9 cellular contexts compared by ENCODE assay signal in the genomic region with DNA sequence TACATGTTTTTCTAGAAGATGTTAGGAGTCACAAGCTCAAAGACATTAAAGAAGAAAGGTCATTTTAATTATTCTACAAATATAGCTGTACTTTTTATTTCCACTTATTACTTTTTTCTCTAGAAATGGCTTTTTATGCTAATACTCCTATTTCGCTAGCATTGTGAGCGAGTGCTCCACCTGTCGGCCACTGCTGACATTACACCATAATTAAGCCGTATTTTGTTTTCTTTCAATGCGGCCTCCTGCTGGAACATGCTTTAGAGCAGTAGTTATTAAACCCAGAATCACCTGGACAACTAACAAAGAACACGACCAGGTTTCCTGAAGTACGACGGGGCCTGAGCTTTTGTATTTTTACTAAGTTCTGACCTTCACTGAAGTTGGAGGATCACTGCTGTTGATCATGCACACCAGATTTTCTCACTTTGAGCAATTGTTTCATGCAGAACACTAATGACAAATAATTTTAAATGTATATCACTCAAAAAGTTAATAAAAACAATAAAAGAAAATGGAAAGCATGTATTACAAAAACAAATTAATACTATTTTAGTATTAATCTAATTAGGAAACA.
DNase-seq lines count a peak whose midpoint lies in the region; ATAC-seq, FAIRE-seq and TF ChIP-seq lines count a peak whose summit lies in the region.
"Had no signal": no experiment of that assay in that cellular context is flagged by ENCODE, and none has a peak within 500 bp of the region (broad histone marks: within the 10 kb centered on the region; RNA-seq: fewer than 3 reads in every experiment).

No MANE protein-coding gene starts in this region.

- peak; percentile 74 to 83 for TF ChIP-seq CTCF in Caco-2 (IDR thresholded peaks at IDR 0.05; ENCODE audit: insufficient read depth in 1 of 2, low read depth in 1 of 2, low read length in 1 of 2, severe bottlenecking in 1 of 2, unreplicated experiment in 1 of 2)
- TF ChIP-seq CTCF in nephron progenitor cell (IDR thresholded peaks at IDR 0.05), result peak; percentile 82

- no peaks in the 10 kb centered on the region for H3K4me1 ChIP-seq in Caco-2

- H3K27ac Mint-ChIP-seq in Caco-2 (ENCODE audit: unreplicated experiment) (no peak overlapping the region), nephron progenitor cell (no peak overlapping the region)
- H3K27ac Mint-ChIP-seq: activated B cell treated with CpG ODN at 0.5 μM for 24 hours had no signal

- intact Hi-C loops in Caco-2 (cut with micrococcal nuclease; ENCODE audit: unreplicated experiment), result loop anchor here (1.0 to 10.0 kb wide), 2 partner anchors 296 to 508 kb away; no protein-coding TSS in a partner anchor

- POLR2A ChIA-PET in Caco-2 (lab: Charles Lee), result no interaction called here

- H3K9me3 ChIP-seq in Caco-2 (no peaks in the 10 kb centered on the region), MG63 (no peaks in the 10 kb centered on the region)

- peaks cover 20% of the 10 kb centered on the region for H3K27me3 Mint-ChIP-seq in Caco-2 (ENCODE audit: insufficient read depth, unreplicated experiment)
- H3K27me3 Mint-ChIP-seq in nephron progenitor cell (ENCODE audit: low read depth, poor library complexity), result no peaks in the 10 kb centered on the region

- H3K27me3 ChIP-seq in Caco-2 (replicated peaks; ENCODE audit: control insufficient read depth, insufficient read depth, low read length) (no peaks in the 10 kb centered on the region; the same call in 1 of the 2 replicates), MG63 (peaks cover 8% of the 10 kb centered on the region; the same call in 1 of the 2 replicates)

- peak; percentile 84 for ATAC-seq in GM19351 (IDR thresholded peaks at IDR 0.05; ENCODE audit: unreplicated experiment)

- H3K4me1 Mint-ChIP-seq in Caco-2 (ENCODE audit: low read depth, unreplicated experiment), result no peaks in the 10 kb centered on the region
- peaks cover 6% of the 10 kb centered on the region for H3K4me1 Mint-ChIP-seq in nephron progenitor cell
- H3K4me1 Mint-ChIP-seq: activated B cell treated with CpG ODN at 0.5 μM for 24 hours had no signal

- H3K4me3 ChIP-seq in Caco-2 (ENCODE audit: low read depth, low read length) (no peak overlapping the region), MG63 (no peak overlapping the region)

- H3K36me3 Mint-ChIP-seq in Caco-2 (ENCODE audit: insufficient read depth, unreplicated experiment) (no peaks in the 10 kb centered on the region), nephron progenitor cell (ENCODE audit: low read depth) (no peaks in the 10 kb centered on the region)

- CTCF ChIA-PET in Caco-2 (lab: Charles Lee), result interaction anchor here (4.0 kb wide), 1 partner anchor 296 kb away, joined by 22 read pairs; no protein-coding TSS in a partner anchor

- H3K36me3 ChIP-seq in Caco-2 (ENCODE audit: control insufficient read depth, insufficient read depth, low read length), result no peaks in the 10 kb centered on the region
- no peaks in the 10 kb centered on the region for H3K36me3 ChIP-seq in MG63

- FAIRE-seq in TTC549 (lab: Jason Lieb, UNC) (peak; percentile 77), endometrium (lab: Jason Lieb, UNC) (peak; percentile 21)

- BruUV-seq in Caco-2 (replicated peaks; lab: Mats Ljungman, UMichigan), result no TSS peak

- no peaks in the 10 kb centered on the region for H3K9me3 Mint-ChIP-seq in Caco-2 (ENCODE audit: unreplicated experiment)
- H3K9me3 Mint-ChIP-seq in nephron progenitor cell, result no peaks in the 10 kb centered on the region
- H3K9me3 Mint-ChIP-seq: activated B cell treated with CpG ODN at 0.5 μM for 24 hours had no signal

- DNase-seq in Caco-2, result peak; percentile 40 to 57
- DNase-seq in MG63, result peak; percentile 10
- DNase-seq in nephron progenitor cell, result peak; percentile 62
- DNase-seq in NCI-H226, result no peak
- DNase-seq in NCI-H187 treated with DMSO at 0.1 percent for 48 hours (lab: John Stamatoyannopoulos, UW), result no peak
- DNase-seq: activated B cell treated with CpG ODN at 0.5 μM for 24 hours had no signal

- H3K4me3 Mint-ChIP-seq in Caco-2 (ENCODE audit: unreplicated experiment), result no peak overlapping the region
- H3K4me3 Mint-ChIP-seq in nephron progenitor cell, result no peak overlapping the region
- H3K4me3 Mint-ChIP-seq: activated B cell treated with CpG ODN at 0.5 μM for 24 hours had no signal

Comparison
In these comparisons a context has a peak if more than half of its experiments do, and no peak if none do; other contexts are left out.
1. DNase-seq: peak in Caco-2 (2 of 2), MG63 (single experiment) and nephron progenitor cell (single experiment); none in NCI-H226 (single experiment) and NCI-H187 treated with DMSO at 0.1 percent for 48 hours (single experiment).